Comparison of ENCODE assay signal across 8 cellular contexts in genomic region chr3:123652346-123652984, GRCh38.
A peak's percentile ranks its signal among the peaks of the same experiment; 100 is the strongest.
DNase-seq lines count a peak whose midpoint lies in the region; ATAC-seq and TF ChIP-seq lines count a peak whose summit lies in the region.

No MANE protein-coding gene starts in this region.

- no peak overlapping the region for H3K4me3 ChIP-seq in body of pancreas
- peak overlapping the region in 1 of 3 donors; percentile 29 for H3K4me3 ChIP-seq in skeletal muscle tissue (ENCODE audit: low read length in 3 of 3)

- no peak for TF ChIP-seq POLR2A in body of pancreas (IDR thresholded peaks at IDR 0.05)

- 20 to 21% methylated on average over 9 of the region's 9 CpGs for WGBS in body of pancreas, 2 donors

- intact Hi-C loops in body of pancreas (cut with DNase I): loop anchor here (5.0 kb wide), 1 partner anchor 70 kb away; no protein-coding TSS in a partner anchor

- peak; percentile 59 to 71 for DNase-seq in Kasumi-1 (lab: John Stamatoyannopoulos, UW)
- peak; percentile 73 to 81 (median 76) for DNase-seq in body of pancreas
- peak; percentile 90 for DNase-seq in iPS-NIHi7 (ENCODE audit: extremely low spot score)

- TF ChIP-seq CTCF in 22Rv1 (IDR thresholded peaks at IDR 0.05): peak; percentile 93
- peak; percentile 80 for TF ChIP-seq CTCF in GM12874 (IDR thresholded peaks at IDR 0.05; ENCODE audit: insufficient read depth, low read depth, low read length)
- peak; percentile 75 to 90 (median 87) for TF ChIP-seq CTCF in body of pancreas (IDR thresholded peaks at IDR 0.05)

- ATAC-seq in body of pancreas (peak; percentile 84), GM18517 (IDR thresholded peaks at IDR 0.05; ENCODE audit: unreplicated experiment) (no peak)

- H3K9me3 ChIP-seq in body of pancreas (no peaks in the 10 kb centered on the region), skeletal muscle tissue (ENCODE audit: control insufficient read depth in 3 of 3, low read length in 3 of 3) (no peaks in the 10 kb centered on the region)

- H3K27ac ChIP-seq in 22Rv1 (no peak overlapping the region), body of pancreas (no peak overlapping the region), skeletal muscle tissue (ENCODE audit: low read depth, low read length) (peak overlapping the region; percentile 45)

- H3K27me3 ChIP-seq in body of pancreas (no peaks in the 10 kb centered on the region), skeletal muscle tissue (ENCODE audit: control insufficient read depth in 3 of 3, insufficient read depth in 3 of 3, low read length in 3 of 3) (no peaks in the 10 kb centered on the region)

- H3K4me1 ChIP-seq in body of pancreas (no peaks in the 10 kb centered on the region), skeletal muscle tissue (ENCODE audit: control insufficient read depth in 3 of 3, insufficient read depth in 3 of 3, low read length in 3 of 3) (peaks cover 22 to 26% (median 24%) of the 10 kb centered on the region in 3 donors)

- H3K9ac ChIP-seq in skeletal muscle tissue (ENCODE audit: low read depth in 1 of 3, low read length in 3 of 3): no peak overlapping the region

- no peaks in the 10 kb centered on the region for H3K36me3 ChIP-seq in body of pancreas (replicated peaks in 1 of 2; ENCODE audit: insufficient read depth in 1 of 2, low read depth in 2 of 2)
- peaks cover 0 to 7% (median 3%) of the 10 kb centered on the region in 3 donors for H3K36me3 ChIP-seq in skeletal muscle tissue (ENCODE audit: control insufficient read depth in 3 of 3, insufficient read depth in 3 of 3, low read length in 3 of 3)

TF ChIP-seq in PFSK-1, 5 proteins besides CTCF, POLR2A, EP300 and RAD21:
- TF ChIP-seq FOXP2 (optimal IDR thresholded peaks at IDR 0.05; ENCODE audit: borderline replicate concordance, extremely low read depth, extremely low read length, insufficient read depth): no peak
- peak; percentile 75 to 89 for TF ChIP-seq REST (IDR thresholded peaks at IDR 0.05; ENCODE audit: insufficient read depth in 1 of 2, low read depth in 2 of 2, low read length in 2 of 2)
- TF ChIP-seq POLR2AphosphoS5 (IDR thresholded peaks at IDR 0.05; ENCODE audit: low read depth, low read length): no peak
- TF ChIP-seq SIN3A (IDR thresholded peaks at IDR 0.05; ENCODE audit: borderline replicate concordance, insufficient read depth, low read length): no peak
- TF ChIP-seq TAF1 (IDR thresholded peaks at IDR 0.05; ENCODE audit: borderline replicate concordance, insufficient read depth, low read length): no peak
